10 cellular contexts compared by ENCODE assay signal in genomic region chr18:44681611-44682010, GRCh38. TPM values are rescaled to one million over a fixed set of nuclear protein-coding genes. Genes with fewer than 3 reads are reported as not detected.
DNase-seq lines count a peak whose midpoint lies in the region; ATAC-seq and TF ChIP-seq lines count a peak whose summit lies in the region.
"Had no signal": no experiment of that assay in that cellular context is flagged by ENCODE, and none has a peak within 500 bp of the region (broad histone marks: within the 10 kb centered on the region; RNA-seq: fewer than 3 reads in every experiment).

No MANE protein-coding gene starts in this region.

- intact Hi-C loops in cardiac septum (cut with DNase I) (loop anchor here (5.0 to 10.0 kb wide), 5 partner anchors 41 to 531 kb away; no protein-coding TSS in a partner anchor), uterus (cut with DNase I; ENCODE audit: low total_unique reads) (loop anchor here (5.0 kb wide), 1 partner anchor 121 kb away; no protein-coding TSS in a partner anchor)

- H2BK5ac ChIP-seq in mesenchymal stem cell (ENCODE audit: low read depth, low read length, poor library complexity, severe bottlenecking) = no peak overlapping the region

- no peak overlapping the region for H3K18ac ChIP-seq in mesenchymal stem cell (ENCODE audit: low read depth in 1 of 2, low read length in 2 of 2)

- H2BK15ac ChIP-seq in mesenchymal stem cell (ENCODE audit: low read depth, poor library complexity, severe bottlenecking) = no peak overlapping the region

- no peak for ATAC-seq in HG02970 (IDR thresholded peaks at IDR 0.05; ENCODE audit: low FRiP score, unreplicated experiment)
- ATAC-seq in GM21619 (IDR thresholded peaks at IDR 0.05; ENCODE audit: unreplicated experiment) = no peak
- ATAC-seq: activated T-cell treated with anti-CD3 and anti-CD28 coated beads, Interleukin-2, amount 50 U/mL, for 4 hours had no signal

- WGBS in mesenchymal stem cell = under 1% methylated on average over 5 of the region's 5 CpGs

- H2AFZ ChIP-seq in mesenchymal stem cell (ENCODE audit: low read depth, low read length) = no peak overlapping the region

- no peaks in the 10 kb centered on the region for H3K36me3 ChIP-seq in cardiac muscle cell
- no peaks in the 10 kb centered on the region for H3K36me3 ChIP-seq in mesenchymal stem cell (ENCODE audit: control insufficient read depth in 1 of 2, insufficient read depth in 2 of 2, low read depth in 1 of 2, low read length in 2 of 2)
- no peaks in the 10 kb centered on the region for H3K36me3 ChIP-seq in uterus

- no peak overlapping the region for H3K4ac ChIP-seq in mesenchymal stem cell (ENCODE audit: low read depth in 1 of 2, low read length in 2 of 2)

- no peak overlapping the region for H3K23ac ChIP-seq in mesenchymal stem cell (ENCODE audit: low read length in 2 of 2)

- H3K4me2 ChIP-seq in mesenchymal stem cell (ENCODE audit: low read length, poor library complexity, severe bottlenecking) = peak overlapping the region; percentile 82

- H3K14ac ChIP-seq in mesenchymal stem cell (ENCODE audit: low read length in 2 of 2) = no peak overlapping the region

- H4K8ac ChIP-seq in mesenchymal stem cell (ENCODE audit: low read length) = no peak overlapping the region

- H3K4me1 ChIP-seq in cardiac muscle cell (ENCODE audit: low read depth) (peaks cover 26% of the 10 kb centered on the region), mesenchymal stem cell (ENCODE audit: control insufficient read depth, insufficient read depth, low read depth, low read length) (peaks cover 8% of the 10 kb centered on the region), uterus (peaks cover 0 to 6% of the 10 kb centered on the region in 2 donors)

- H2BK12ac ChIP-seq in mesenchymal stem cell (ENCODE audit: low read length in 2 of 2) = no peak overlapping the region

- H4K91ac ChIP-seq in mesenchymal stem cell (ENCODE audit: low read length) = no peak overlapping the region

- H3K9me3 ChIP-seq in cardiac muscle cell (ENCODE audit: low read depth) (no peaks in the 10 kb centered on the region), mesenchymal stem cell (ENCODE audit: control insufficient read depth, low read length) (no peaks in the 10 kb centered on the region), uterus (no peaks in the 10 kb centered on the region)

- H3K27me3 ChIP-seq in cardiac muscle cell = no peaks in the 10 kb centered on the region
- no peaks in the 10 kb centered on the region for H3K27me3 ChIP-seq in mesenchymal stem cell (ENCODE audit: control insufficient read depth in 1 of 2, insufficient read depth in 1 of 2, low read length in 2 of 2)
- H3K27me3 ChIP-seq in uterus = no peaks in the 10 kb centered on the region

- DNase-seq in cardiac muscle cell (ENCODE audit: low read depth in 1 of 2, low spot score in 1 of 2) (no peak), cardiac septum (ENCODE audit: low spot score) (no peak), astrocyte of the spinal cord (ENCODE audit: low read depth, low spot score) (no peak), mesenchymal stem cell (peak; percentile 26), uterus (no peak), MV-4-11 (lab: John Stamatoyannopoulos, UW) (no peak)
- DNase-seq: activated T-cell treated with anti-CD3 and anti-CD28 coated beads, Interleukin-2, amount 50 U/mL, for 4 hours; small intestine had no signal

- TF ChIP-seq POLR2A in uterus (IDR thresholded peaks at IDR 0.05) = no peak

- H2BK120ac ChIP-seq in mesenchymal stem cell (ENCODE audit: low read depth, low read length) = no peak overlapping the region

- H3K9ac ChIP-seq in mesenchymal stem cell (ENCODE audit: low read length) = peak overlapping the region; percentile 91

- H2AK5ac ChIP-seq in mesenchymal stem cell (ENCODE audit: low read length, severe bottlenecking) = no peak overlapping the region

- in situ Hi-C loops in astrocyte of the spinal cord (cut with HindIII; ENCODE audit: low sequenced_read_pairs) = no loop called here

- TF ChIP-seq CTCF in cardiac muscle cell (IDR thresholded peaks at IDR 0.05; ENCODE audit: low read depth, low read length) (no peak), astrocyte of the spinal cord (IDR thresholded peaks at IDR 0.05; ENCODE audit: low read depth, low read length) (no peak), uterus (IDR thresholded peaks at IDR 0.05) (no peak)

- peak overlapping the region; percentile 80 for H3K27ac ChIP-seq in cardiac muscle cell
- H3K27ac ChIP-seq in mesenchymal stem cell (ENCODE audit: low read length, poor library complexity, severe bottlenecking) = peak overlapping the region; percentile 30
- peak overlapping the region; percentile 95 to 99 for H3K27ac ChIP-seq in uterus

- peaks cover 15% of the 10 kb centered on the region for H3K79me1 ChIP-seq in mesenchymal stem cell (replicated peaks; ENCODE audit: low read length, poor library complexity, severe bottlenecking)

- H3K4me3 ChIP-seq in cardiac muscle cell (peak overlapping the region; percentile 94), astrocyte of the spinal cord (ENCODE audit: low read depth, low read length) (peak overlapping the region; percentile 57), mesenchymal stem cell (ENCODE audit: insufficient read depth in 1 of 2, low read depth in 1 of 2, low read length in 2 of 2) (peak overlapping the region in 1 of 2 experiments; percentile 88), uterus (peak overlapping the region; percentile 73 to 77)

RNA-seq across cellular contexts. Expression of gene SETBP1, which starts 0.9 kb away (rescaled TPM):
- 10.7 and 30.6 TPM in 2 replicates for total RNA-seq in cardiac muscle cell
- 6.3 and 6.6 TPM in 2 replicates for polyA plus RNA-seq in cardiac muscle cell
- total RNA-seq in cardiac septum = 15.5 TPM
- polyA plus RNA-seq in mesenchymal stem cell (2013, experiment 1 of 2) = 4.5 TPM
- 4.5 TPM for polyA plus RNA-seq in mesenchymal stem cell (2013, experiment 2 of 2)
- total RNA-seq in uterus = 10 to 100 TPM; 16.8 to 74.0 (median 36.9) TPM

Comparison
In these comparisons a context has a peak if more than half of its experiments do, and no peak if none do; other contexts are left out.
1. H3K27ac ChIP-seq: peak in every context shown above with its lines; median percentile 97 in uterus; 80 in cardiac muscle cell; 30 in mesenchymal stem cell.